17 cellular contexts compared by ENCODE assay signal in the genomic region with DNA sequence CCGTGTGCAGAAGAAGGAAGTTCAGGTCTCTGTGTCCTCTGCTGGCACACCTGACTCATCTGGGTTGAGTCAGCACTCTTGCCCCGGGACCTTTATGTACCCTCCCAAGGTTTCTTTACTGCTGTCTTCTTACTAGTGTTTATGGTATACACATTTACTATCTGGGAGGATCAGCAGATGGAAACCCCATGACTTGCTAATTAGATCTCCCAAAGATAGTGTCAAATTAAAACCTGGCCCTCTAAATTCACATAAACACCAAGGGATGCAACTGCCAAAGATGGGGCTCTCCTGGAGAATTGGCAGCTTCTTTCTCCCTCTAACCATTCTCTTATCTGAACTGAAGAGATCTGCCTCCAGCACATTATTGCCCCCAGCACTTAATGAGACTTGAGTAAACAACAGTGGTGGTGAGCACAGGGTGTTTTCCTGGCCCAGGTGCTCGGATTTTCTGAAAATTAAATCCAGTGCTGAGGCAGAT.
DNase-seq lines count a peak whose midpoint lies in the region; ATAC-seq and TF ChIP-seq lines count a peak whose summit lies in the region.
"Had no signal": no experiment of that assay in that cellular context is flagged by ENCODE, and none has a peak within 500 bp of the region (broad histone marks: within the 10 kb centered on the region; RNA-seq: fewer than 3 reads in every experiment).

No MANE protein-coding gene starts in this region.

- H3K27ac ChIP-seq in 22Rv1 (peak overlapping the region; percentile 14), esophagus (ENCODE audit: low read depth in 2 of 2, low read length in 1 of 2) (peak overlapping the region; percentile 34 to 52)
- H3K27ac ChIP-seq: vagina had no signal

- no peaks in the 10 kb centered on the region for H3K4me1 ChIP-seq in esophagus (ENCODE audit: control insufficient read depth in 2 of 2, insufficient read depth in 2 of 2, low read length in 1 of 2)
- H3K4me1 ChIP-seq: vagina had no signal

- no peak for TF ChIP-seq CTCF in 22Rv1 (IDR thresholded peaks at IDR 0.05)

- 47 to 54% methylated on average over 3 of the region's 3 CpGs for WGBS in esophagus, 2 donors

- DNase-seq in HT1080 (ENCODE audit: low read depth) (peak; percentile 62), NCI-H748 (lab: John Stamatoyannopoulos, UW; ENCODE audit: unreplicated experiment) (peak; percentile 88), midbrain (lab: John Stamatoyannopoulos, UW) (no peak), anterior cingulate cortex (lab: John Stamatoyannopoulos, UW) (no peak)
- DNase-seq in stimulated activated CD4-positive, alpha-beta T cell treated with anti-CD3 and anti-CD28 coated beads, Interleukin-4, amount 100 ng/mL, for 4 hours: no peak
- DNase-seq: activated CD4-positive, CD25-positive, alpha-beta regulatory T cell treated with anti-CD3 and anti-CD28 coated beads, Interleukin-2, amount 50 U/mL, for 72 hours; activated CD8-positive, alpha-beta memory T cell treated with anti-CD3 and anti-CD28 coated beads, Interleukin-2, amount 50 U/mL, for 48 hours; activated naive CD4-positive, alpha-beta T cell treated with anti-CD3 and anti-CD28 coated beads for 36 hours; CD8-positive, alpha-beta memory T cell; effector CD4-positive, alpha-beta T cell; NCI-H187; OCI-M1; stimulated activated naive CD4-positive, alpha-beta T cell had no signal

- no peaks in the 10 kb centered on the region for H3K36me3 ChIP-seq in esophagus (ENCODE audit: control insufficient read depth in 2 of 2, insufficient read depth in 2 of 2, low read length in 1 of 2)
- H3K36me3 ChIP-seq: vagina had no signal

- ATAC-seq in GM21723 (IDR thresholded peaks at IDR 0.05; ENCODE audit: unreplicated experiment): no peak

- H3K27me3 ChIP-seq in esophagus (ENCODE audit: control insufficient read depth in 1 of 2, insufficient read depth in 2 of 2, low read length in 2 of 2): no peaks in the 10 kb centered on the region
- H3K27me3 ChIP-seq: vagina had no signal

- no peaks in the 10 kb centered on the region for H3K9me3 ChIP-seq in esophagus (ENCODE audit: control insufficient read depth in 2 of 2, insufficient read depth in 1 of 2, low read depth in 1 of 2, low read length in 1 of 2)
- H3K9me3 ChIP-seq: vagina had no signal

- H3K4me3 ChIP-seq in esophagus (ENCODE audit: low read depth in 1 of 2, low read length in 2 of 2): no peak overlapping the region
- H3K4me3 ChIP-seq: vagina had no signal

Comparison
In these comparisons a context has a peak if more than half of its experiments do, and no peak if none do; other contexts are left out.
1. DNase-seq: peak in HT1080 (single experiment) and NCI-H748 (single experiment); none in stimulated activated CD4-positive, alpha-beta T cell treated with anti-CD3 and anti-CD28 coated beads, Interleukin-4, amount 100 ng/mL, for 4 hours (0 of 2), midbrain (single experiment) and anterior cingulate cortex (0 of 58).